In genomic region chr5:154513669-154514084, GRCh38 we compare ENCODE assay signal across 13 cellular contexts. TPM values are rescaled to one million over a fixed set of nuclear protein-coding genes. Genes with fewer than 3 reads are reported as not detected.
A peak's percentile ranks its signal among the peaks of the same experiment; 100 is the strongest.
DNase-seq lines count a peak whose midpoint lies in the region; ATAC-seq lines count a peak whose summit lies in the region.
"Had no signal": no experiment of that assay in that cellular context is flagged by ENCODE, and none has a peak within 500 bp of the region (broad histone marks: within the 10 kb centered on the region; RNA-seq: fewer than 3 reads in every experiment).

No MANE protein-coding gene starts in this region.

- peaks cover 24% of the 10 kb centered on the region for H3K27me3 Mint-ChIP-seq in activated T-helper 17 cell treated with anti-CD3 and anti-CD28 coated beads, Interleukin-2, amount 50 U/mL, for 72 hours

- no peaks in the 10 kb centered on the region for H3K9me3 Mint-ChIP-seq in activated T-helper 17 cell treated with anti-CD3 and anti-CD28 coated beads, Interleukin-2, amount 50 U/mL, for 72 hours
- H3K9me3 Mint-ChIP-seq: central memory CD8-positive, alpha-beta T cell had no signal

- H3K27ac Mint-ChIP-seq in activated T-helper 17 cell treated with anti-CD3 and anti-CD28 coated beads, Interleukin-2, amount 50 U/mL, for 72 hours, result no peak overlapping the region

- peak; percentile 39 for ATAC-seq in HG02938 (IDR thresholded peaks at IDR 0.05; ENCODE audit: unreplicated experiment)
- ATAC-seq in activated T-helper 17 cell treated with anti-CD3 and anti-CD28 coated beads, Interleukin-2, amount 50 U/mL, for 72 hours (replicated peaks), result peak; percentile 49

- H3K36me3 Mint-ChIP-seq in activated T-helper 17 cell treated with anti-CD3 and anti-CD28 coated beads, Interleukin-2, amount 50 U/mL, for 72 hours (ENCODE audit: low read depth), result no peaks in the 10 kb centered on the region

- peaks cover 10% of the 10 kb centered on the region for H3K4me1 Mint-ChIP-seq in activated T-helper 17 cell treated with anti-CD3 and anti-CD28 coated beads, Interleukin-2, amount 50 U/mL, for 72 hours

- DNase-seq in stimulated activated CD4-positive, alpha-beta T cell treated with anti-CD3 and anti-CD28 coated beads, Interleukin-12 subunit alpha, Interleukin-12 subunit beta, amount 100 ng/mL, for 48 hours (ENCODE audit: low read depth in 2 of 3, low spot score in 1 of 3), result peak in 2 of 3 donors; percentile 13 to 20
- DNase-seq in stimulated activated CD4-positive, alpha-beta T cell treated with anti-CD3 and anti-CD28 coated beads, Interleukin-2, amount 100 ng/mL, for 48 hours, result no peak
- DNase-seq in stromal cell of bone marrow (ENCODE audit: low read depth), result peak; percentile 31
- no peak for DNase-seq in activated gamma-delta T cell (lab: John Stamatoyannopoulos, UW)
- DNase-seq in cerebellum (ENCODE audit: low spot score), result no peak
- no peak for DNase-seq in T-helper 9 cell
- DNase-seq: left ventricle myocardium inferior had no signal

- no peak overlapping the region for H3K4me3 Mint-ChIP-seq in activated T-helper 17 cell treated with anti-CD3 and anti-CD28 coated beads, Interleukin-2, amount 50 U/mL, for 72 hours
- H3K4me3 Mint-ChIP-seq: central memory CD8-positive, alpha-beta T cell had no signal

RNA-seq across cellular contexts. Expression of gene HAND1, which starts 35.6 kb away (rescaled TPM):
- not detected for total RNA-seq in activated T-helper 17 cell treated with anti-CD3 and anti-CD28 coated beads, Interleukin-2, amount 50 U/mL, for 72 hours
- not detected for total RNA-seq in cerebellum
- total RNA-seq: activated CD8-positive, alpha-beta memory T cell treated with anti-CD3 and anti-CD28 coated beads for 36 hours; HT-29; SJSA1 had no signal

Comparison
In these comparisons a context has a peak if more than half of its experiments do, and no peak if none do; other contexts are left out.
1. DNase-seq: peak in stimulated activated CD4-positive, alpha-beta T cell treated with anti-CD3 and anti-CD28 coated beads, Interleukin-12 subunit alpha, Interleukin-12 subunit beta, amount 100 ng/mL, for 48 hours (2 of 3) and stromal cell of bone marrow (single experiment); none in stimulated activated CD4-positive, alpha-beta T cell treated with anti-CD3 and anti-CD28 coated beads, Interleukin-2, amount 100 ng/mL, for 48 hours (0 of 2), activated gamma-delta T cell (single experiment), cerebellum (single experiment) and T-helper 9 cell (single experiment).